ENCODE assay signal across 22 cellular contexts in genomic region chr1:59552001-59552400, GRCh38.
DNase-seq lines count a peak whose midpoint lies in the region; ATAC-seq and TF ChIP-seq lines count a peak whose summit lies in the region.
"Had no signal": no experiment of that assay in that cellular context is flagged by ENCODE, and none has a peak within 500 bp of the region (broad histone marks: within the 10 kb centered on the region; RNA-seq: fewer than 3 reads in every experiment).

No MANE protein-coding gene starts in this region.

- H3K36me3 ChIP-seq in HEK293 (ENCODE audit: control insufficient read depth in 2 of 2, insufficient read depth in 1 of 2, low read length in 2 of 2), result no peaks in the 10 kb centered on the region
- H3K36me3 ChIP-seq: SJSA1 had no signal

- DNase-seq in Ammon's horn (ENCODE audit: low spot score), result peak; percentile 34
- DNase-seq in head of caudate nucleus, result peak in 32 of 42 donors; percentile 2 to 65 (median 25)
- no peak for DNase-seq in nephron progenitor cell
- DNase-seq in stimulated activated naive CD4-positive, alpha-beta T cell (lab: John Stamatoyannopoulos, UW), result no peak
- no peak for DNase-seq in activated CD8-positive, alpha-beta memory T cell treated with anti-CD3 and anti-CD28 coated beads, Interleukin-2, amount 10 ng/mL, durations not matched to agents 7 days and 5 days
- no peak for DNase-seq in endothelial cell (ENCODE audit: low spot score)
- DNase-seq: activated CD8-positive, alpha-beta T cell treated with anti-CD3 and anti-CD28 coated beads for 36 hours; activated naive CD4-positive, alpha-beta T cell treated with anti-CD3 and anti-CD28 coated beads, Interleukin-2, amount 10 ng/mL, durations not matched to agents 7 days and 5 days; activated T-cell treated with anti-CD3 and anti-CD28 coated beads, Interleukin-2, amount 50 U/mL, for 24 hours; CD8-positive, alpha-beta T cell; cerebellar nuclear complex; HFFc6; immature natural killer cell; naive thymus-derived CD8-positive, alpha-beta T cell; NCI-H1048; NCI-H526 treated with DMSO at 0.1 percent for 48 hours; stimulated activated CD4-positive, alpha-beta T cell treated with anti-CD3 and anti-CD28 coated beads, Interleukin-4, amount 100 ng/mL, for 4 hours; T-helper 2 cell had no signal

- H3K9me3 Mint-ChIP-seq in nephron progenitor cell, result peaks cover 13% of the 10 kb centered on the region
- H3K9me3 Mint-ChIP-seq in activated CD8-positive, alpha-beta memory T cell treated with anti-CD3 and anti-CD28 coated beads, Interleukin-2, amount 10 ng/mL, durations not matched to agents 7 days and 5 days (ENCODE audit: low read depth), result peaks cover 1% of the 10 kb centered on the region
- H3K9me3 Mint-ChIP-seq in endothelial cell (ENCODE audit: unreplicated experiment), result no peaks in the 10 kb centered on the region
- H3K9me3 Mint-ChIP-seq: activated CD8-positive, alpha-beta T cell treated with anti-CD3 and anti-CD28 coated beads for 36 hours; activated naive CD4-positive, alpha-beta T cell treated with anti-CD3 and anti-CD28 coated beads, Interleukin-2, amount 10 ng/mL, durations not matched to agents 7 days and 5 days; CD8-positive, alpha-beta T cell; HFFc6 had no signal

- H3K27me3 Mint-ChIP-seq in nephron progenitor cell (ENCODE audit: low read depth, poor library complexity), result no peaks in the 10 kb centered on the region
- no peaks in the 10 kb centered on the region for H3K27me3 Mint-ChIP-seq in activated CD8-positive, alpha-beta memory T cell treated with anti-CD3 and anti-CD28 coated beads, Interleukin-2, amount 10 ng/mL, durations not matched to agents 7 days and 5 days
- H3K27me3 Mint-ChIP-seq in endothelial cell (ENCODE audit: unreplicated experiment), result peaks cover 2% of the 10 kb centered on the region
- H3K27me3 Mint-ChIP-seq: activated CD8-positive, alpha-beta T cell treated with anti-CD3 and anti-CD28 coated beads for 36 hours; activated naive CD4-positive, alpha-beta T cell treated with anti-CD3 and anti-CD28 coated beads, Interleukin-2, amount 10 ng/mL, durations not matched to agents 7 days and 5 days; activated T-cell treated with anti-CD3 and anti-CD28 coated beads, Interleukin-2, amount 50 U/mL, for 24 hours; naive thymus-derived CD8-positive, alpha-beta T cell had no signal

- no peak overlapping the region for H3K4me3 ChIP-seq in HEK293 (ENCODE audit: low read depth, low read length)
- H3K4me3 ChIP-seq: K562, SJSA1 had no signal

- H3K9me3 ChIP-seq in HEK293 (ENCODE audit: control insufficient read depth, insufficient read depth, low read depth, low read length), result no peaks in the 10 kb centered on the region
- H3K9me3 ChIP-seq: SJSA1 had no signal

- intact Hi-C loops in head of caudate nucleus (cut with DNase I), result no loop called here

- peaks cover 20% of the 10 kb centered on the region for H3K36me3 Mint-ChIP-seq in nephron progenitor cell (ENCODE audit: low read depth)
- H3K36me3 Mint-ChIP-seq in activated CD8-positive, alpha-beta memory T cell treated with anti-CD3 and anti-CD28 coated beads, Interleukin-2, amount 10 ng/mL, durations not matched to agents 7 days and 5 days, result no peaks in the 10 kb centered on the region
- peaks cover 27% of the 10 kb centered on the region for H3K36me3 Mint-ChIP-seq in endothelial cell (ENCODE audit: low read depth, unreplicated experiment)
- H3K36me3 Mint-ChIP-seq: activated naive CD4-positive, alpha-beta T cell treated with anti-CD3 and anti-CD28 coated beads, Interleukin-2, amount 10 ng/mL, durations not matched to agents 7 days and 5 days had no signal

- H3K4me1 Mint-ChIP-seq in nephron progenitor cell (peaks cover 61% of the 10 kb centered on the region), endothelial cell (ENCODE audit: unreplicated experiment) (peaks cover 3% of the 10 kb centered on the region)
- no peaks in the 10 kb centered on the region for H3K4me1 Mint-ChIP-seq in activated CD8-positive, alpha-beta memory T cell treated with anti-CD3 and anti-CD28 coated beads, Interleukin-2, amount 10 ng/mL, durations not matched to agents 7 days and 5 days
- H3K4me1 Mint-ChIP-seq: activated naive CD4-positive, alpha-beta T cell treated with anti-CD3 and anti-CD28 coated beads, Interleukin-2, amount 10 ng/mL, durations not matched to agents 7 days and 5 days; naive thymus-derived CD8-positive, alpha-beta T cell had no signal

- CTCF ChIA-PET in HEK293 (lab: Yijun Ruan, JAX), result no interaction called here
- CTCF ChIA-PET in activated CD8-positive, alpha-beta memory T cell treated with anti-CD3 and anti-CD28 coated beads, Interleukin-2, amount 10 ng/mL, durations not matched to agents 7 days and 5 days (lab: Charles Lee), result no interaction called here

- no peak overlapping the region for H3K27ac ChIP-seq in HEK293 (ENCODE audit: extremely low read depth, low read depth, low read length)
- H3K27ac ChIP-seq: SJSA1 had no signal

- H3K27ac Mint-ChIP-seq in nephron progenitor cell (peak overlapping the region; percentile 74), endothelial cell (ENCODE audit: unreplicated experiment) (no peak overlapping the region)
- no peak overlapping the region for H3K27ac Mint-ChIP-seq in activated CD8-positive, alpha-beta memory T cell treated with anti-CD3 and anti-CD28 coated beads, Interleukin-2, amount 10 ng/mL, durations not matched to agents 7 days and 5 days
- H3K27ac Mint-ChIP-seq: activated CD8-positive, alpha-beta T cell treated with anti-CD3 and anti-CD28 coated beads for 36 hours; activated naive CD4-positive, alpha-beta T cell treated with anti-CD3 and anti-CD28 coated beads, Interleukin-2, amount 10 ng/mL, durations not matched to agents 7 days and 5 days; activated T-cell treated with anti-CD3 and anti-CD28 coated beads, Interleukin-2, amount 50 U/mL, for 24 hours; CD8-positive, alpha-beta T cell; HFFc6; immature natural killer cell had no signal

- no peak overlapping the region for H3K4me3 Mint-ChIP-seq in nephron progenitor cell
- no peak overlapping the region for H3K4me3 Mint-ChIP-seq in activated CD8-positive, alpha-beta memory T cell treated with anti-CD3 and anti-CD28 coated beads, Interleukin-2, amount 10 ng/mL, durations not matched to agents 7 days and 5 days
- no peak overlapping the region for H3K4me3 Mint-ChIP-seq in endothelial cell (ENCODE audit: unreplicated experiment)
- H3K4me3 Mint-ChIP-seq: activated CD8-positive, alpha-beta T cell treated with anti-CD3 and anti-CD28 coated beads for 36 hours; activated naive CD4-positive, alpha-beta T cell treated with anti-CD3 and anti-CD28 coated beads, Interleukin-2, amount 10 ng/mL, durations not matched to agents 7 days and 5 days; activated T-cell treated with anti-CD3 and anti-CD28 coated beads, Interleukin-2, amount 50 U/mL, for 24 hours; CD8-positive, alpha-beta T cell; HFFc6; immature natural killer cell; naive thymus-derived CD8-positive, alpha-beta T cell had no signal

- no peak for TF ChIP-seq CTCF in HEK293 (tag by site-specific recombination; IDR thresholded peaks at IDR 0.05)
- TF ChIP-seq CTCF in nephron progenitor cell (IDR thresholded peaks at IDR 0.05), result no peak
- no peak for TF ChIP-seq CTCF in endothelial cell (IDR thresholded peaks at IDR 0.05; ENCODE audit: unreplicated experiment)

- peaks cover 10% of the 10 kb centered on the region for H3K4me1 ChIP-seq in HEK293 (ENCODE audit: control insufficient read depth, insufficient read depth, low read length)
- H3K4me1 ChIP-seq: SJSA1 had no signal

- POLR2A ChIA-PET in HEK293 (lab: Yijun Ruan, JAX), result no interaction called here

- ATAC-seq in GM18520 (IDR thresholded peaks at IDR 0.05; ENCODE audit: unreplicated experiment), result no peak
- no peak for ATAC-seq in activated CD8-positive, alpha-beta memory T cell treated with anti-CD3 and anti-CD28 coated beads, Interleukin-2, amount 10 ng/mL, durations not matched to agents 7 days and 5 days
- ATAC-seq: activated CD8-positive, alpha-beta T cell treated with anti-CD3 and anti-CD28 coated beads for 36 hours; CD8-positive, alpha-beta T cell; K562; naive thymus-derived CD8-positive, alpha-beta T cell had no signal

TF ChIP-seq in HEK293, 187 proteins besides CTCF, POLR2A, EP300 and RAD21:
- TF ChIP-seq ZNF488 (tag by site-specific recombination; IDR thresholded peaks at IDR 0.05) (no peak), ZFP3 (tag by site-specific recombination; IDR thresholded peaks at IDR 0.05; ENCODE audit: low read depth) (no peak), ZNF148 (tag by site-specific recombination; IDR thresholded peaks at IDR 0.05; ENCODE audit: borderline replicate concordance) (no peak), ZNF626 (tag by site-specific recombination; IDR thresholded peaks at IDR 0.05) (no peak), TCF7L2 (IDR thresholded peaks at IDR 0.05; ENCODE audit: borderline replicate concordance, low read depth, low read length) (no peak), ZNF16 (tag by site-specific recombination; IDR thresholded peaks at IDR 0.05; ENCODE audit: low read depth) (no peak), ZBTB17 (tag by site-specific recombination; IDR thresholded peaks at IDR 0.05) (peak; percentile 97)
TF ChIP-seq in HEK293: peak in this region for 1.

Comparison
In these comparisons a context has a peak if more than half of its experiments do, and no peak if none do; other contexts are left out.
1. DNase-seq: peak in Ammon's horn (single experiment) and head of caudate nucleus (32 of 42); none in nephron progenitor cell (single experiment), stimulated activated naive CD4-positive, alpha-beta T cell (0 of 6), activated CD8-positive, alpha-beta memory T cell treated with anti-CD3 and anti-CD28 coated beads, Interleukin-2, amount 10 ng/mL, durations not matched to agents 7 days and 5 days (single experiment) and endothelial cell (single experiment).